Comparison of ENCODE assay signal across 5 cellular contexts in genomic region chr5:122839731-122840130, GRCh38.
"Had no signal": no experiment of that assay in that cellular context is flagged by ENCODE, and none has a peak within 500 bp of the region (broad histone marks: within the 10 kb centered on the region; RNA-seq: fewer than 3 reads in every experiment).

No MANE protein-coding gene starts in this region.

- H3K27me3 Mint-ChIP-seq: IgD-negative memory B cell had no signal

- H3K27ac Mint-ChIP-seq: GM23338, H9, IgD-negative memory B cell had no signal

- H3K4me2 ChIP-seq: GM23338 had no signal

- H3K9me3 Mint-ChIP-seq: GM23338 had no signal

- H3K4me3 Mint-ChIP-seq: GM23338, H9 had no signal

- H3K4me3 ChIP-seq: GM23338 had no signal

- H2AFZ ChIP-seq: GM23338 had no signal

- DNase-seq: H9, HCEC 1CT, KBM-7 had no signal

- ATAC-seq: GM23338 had no signal
